In the genomic region with DNA sequence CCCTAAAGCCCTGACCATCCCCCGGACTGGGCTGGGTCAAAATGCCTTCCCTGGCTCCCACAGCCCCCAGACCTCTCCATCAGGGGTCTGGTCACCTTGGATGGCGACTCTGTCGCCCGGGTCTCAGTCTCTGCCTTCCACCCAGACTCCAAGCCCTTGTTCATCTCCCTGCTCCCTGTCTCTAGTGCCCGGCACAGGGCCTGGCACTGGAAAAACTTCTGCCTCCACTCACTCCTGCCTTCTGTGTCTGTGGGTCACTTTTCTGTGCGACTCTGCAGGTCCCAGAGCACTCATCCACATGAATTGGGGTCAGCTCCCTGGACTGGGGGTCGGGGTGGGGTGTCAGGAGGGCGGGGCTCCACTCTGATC, we compare ENCODE assay signal across 8 cellular contexts. TPM values are rescaled to one million over a fixed set of nuclear protein-coding genes. Genes with fewer than 3 reads are reported as not detected.
DNase-seq lines count a peak whose midpoint lies in the region; ATAC-seq and TF ChIP-seq lines count a peak whose summit lies in the region.

No MANE protein-coding gene starts in this region.

- H3K27ac Mint-ChIP-seq in naive thymus-derived CD8-positive, alpha-beta T cell: peak overlapping the region; percentile 76 to 96 (median 91)

- intact Hi-C loops in dorsolateral prefrontal cortex (cut with DNase I): no loop called here

- peak overlapping the region; percentile 73 to 94 (median 82) for H3K4me3 Mint-ChIP-seq in naive thymus-derived CD8-positive, alpha-beta T cell

- peak overlapping the region; percentile 69 for H3K4me3 ChIP-seq in AG10803 (ENCODE audit: low read length)
- H3K4me3 ChIP-seq in MM.1S (ENCODE audit: low read length): peak overlapping the region; percentile 95
- peak overlapping the region; percentile 51 to 89 (median 81) for H3K4me3 ChIP-seq in dorsolateral prefrontal cortex

- H3K4me1 Mint-ChIP-seq in naive thymus-derived CD8-positive, alpha-beta T cell: peaks cover 14 to 56% (median 44%) of the 10 kb centered on the region in 4 donors

- no peak for DNase-seq in AG10803 (ENCODE audit: low read depth)
- DNase-seq in MM.1S: no peak
- DNase-seq in dorsolateral prefrontal cortex: no peak
- DNase-seq in naive thymus-derived CD8-positive, alpha-beta T cell: peak in 1 of 10 donors; percentile 17
- DNase-seq in AG08396 (ENCODE audit: low spot score): no peak
- DNase-seq in NCI-H774 (lab: John Stamatoyannopoulos, UW): no peak
- no peak for DNase-seq in GM20000 (ENCODE audit: low spot score)

- no peaks in the 10 kb centered on the region for H3K9me3 Mint-ChIP-seq in naive thymus-derived CD8-positive, alpha-beta T cell

- POLR2A ChIA-PET in naive thymus-derived CD8-positive, alpha-beta T cell (lab: Charles Lee): interaction anchor here (1.3 to 4.4 kb wide), 3 partner anchors 9 to 195 kb away, joined by 10 to 76 read pairs (median 21); partner anchors contain the start of genes ZNF444 and ZSCAN5A

- peaks cover 57% of the 10 kb centered on the region for H3K79me2 ChIP-seq in MM.1S (ENCODE audit: low read length)

- H3K36me3 ChIP-seq in MM.1S (replicated peaks; ENCODE audit: insufficient read depth, low read length): no peaks in the 10 kb centered on the region

- no peaks in the 10 kb centered on the region for H3K9me2 ChIP-seq in MM.1S (replicated peaks; ENCODE audit: insufficient read depth, low read length)

- H3F3A ChIP-seq in MM.1S (ENCODE audit: insufficient read depth, low read length): no peaks in the 10 kb centered on the region

- no peak overlapping the region for H2AFZ ChIP-seq in MM.1S (ENCODE audit: low read length)

- H3K27me3 ChIP-seq in MM.1S (replicated peaks; ENCODE audit: insufficient read depth, low read length) (no peaks in the 10 kb centered on the region), dorsolateral prefrontal cortex (no peaks in the 10 kb centered on the region)

- no peaks in the 10 kb centered on the region for H3K9me3 ChIP-seq in MM.1S (replicated peaks; ENCODE audit: insufficient read depth, low read length)

- peak overlapping the region; percentile 99 for H3K9ac ChIP-seq in MM.1S (ENCODE audit: low read length)

- H3K27ac ChIP-seq in MM.1S (ENCODE audit: low read length) (peak overlapping the region; percentile 83), dorsolateral prefrontal cortex (peak overlapping the region in 55 of 59 donors; percentile 27 to 96 (median 88))

- H3K4me1 ChIP-seq in MM.1S (ENCODE audit: low read length): peaks cover 13% of the 10 kb centered on the region; the same call in 1 of the 2 replicates

- H3K4me2 ChIP-seq in MM.1S (ENCODE audit: low read depth, low read length): peak overlapping the region; percentile 100

- no peak for ATAC-seq in naive thymus-derived CD8-positive, alpha-beta T cell
- no peak for ATAC-seq in HG02973 (IDR thresholded peaks at IDR 0.05; ENCODE audit: unreplicated experiment)

- TF ChIP-seq CTCF in AG10803 (conservative IDR thresholded peaks at IDR 0.05; ENCODE audit: low read length) (no peak), MM.1S (IDR thresholded peaks at IDR 0.05; ENCODE audit: low read length) (no peak), dorsolateral prefrontal cortex (IDR thresholded peaks at IDR 0.05 in 54 of 56, conservative IDR thresholded peaks at IDR 0.05 in 2 of 56; ENCODE audit: low read depth in 1 of 56, partially characterized antibody in 56 of 56) (no peak), GM20000 (IDR thresholded peaks at IDR 0.05; ENCODE audit: extremely low read depth, missing control alignments) (no peak)

- peaks cover 5% of the 10 kb centered on the region for H4K20me1 ChIP-seq in MM.1S (ENCODE audit: insufficient read depth, low read length)

- H3K27me3 Mint-ChIP-seq in naive thymus-derived CD8-positive, alpha-beta T cell: no peaks in the 10 kb centered on the region

- no peaks in the 10 kb centered on the region for H3K36me3 Mint-ChIP-seq in naive thymus-derived CD8-positive, alpha-beta T cell

RNA-seq across cellular contexts. Expression of gene ZNF787, which starts 1.1 kb away (rescaled TPM):
- 10 to 100 TPM; 18.4 to 49.8 (median 26.0) TPM for total RNA-seq in dorsolateral prefrontal cortex
- 10 to 100 TPM; 29.3 to 29.4 TPM for total RNA-seq in naive thymus-derived CD8-positive, alpha-beta T cell
- polyA plus RNA-seq in naive thymus-derived CD8-positive, alpha-beta T cell: 1 to 10 TPM in 2 of 3 donors, under 1 TPM in 1; 0.49 to 1.9 (median 1.2) TPM

RNA-seq across cellular contexts. Expression of gene ZNF444, which starts 21.1 kb away (rescaled TPM):
- total RNA-seq in dorsolateral prefrontal cortex: 100 to 1,000 TPM in 1 of 120 experiments, 10 to 100 TPM in 119; 35.5 to 110 (median 56.7) TPM
- total RNA-seq in naive thymus-derived CD8-positive, alpha-beta T cell: 10 to 100 TPM; 42.2 to 49.4 TPM
- 10 to 100 TPM; 12.9 to 26.9 (median 19.2) TPM for polyA plus RNA-seq in naive thymus-derived CD8-positive, alpha-beta T cell

RNA-seq across cellular contexts. Expression of gene GALP, which starts 55.8 kb away (rescaled TPM):
- total RNA-seq in dorsolateral prefrontal cortex: not detected
- not detected for total RNA-seq in naive thymus-derived CD8-positive, alpha-beta T cell
- not detected for polyA plus RNA-seq in naive thymus-derived CD8-positive, alpha-beta T cell
